22 cellular contexts compared by ENCODE assay signal in the genomic region with DNA sequence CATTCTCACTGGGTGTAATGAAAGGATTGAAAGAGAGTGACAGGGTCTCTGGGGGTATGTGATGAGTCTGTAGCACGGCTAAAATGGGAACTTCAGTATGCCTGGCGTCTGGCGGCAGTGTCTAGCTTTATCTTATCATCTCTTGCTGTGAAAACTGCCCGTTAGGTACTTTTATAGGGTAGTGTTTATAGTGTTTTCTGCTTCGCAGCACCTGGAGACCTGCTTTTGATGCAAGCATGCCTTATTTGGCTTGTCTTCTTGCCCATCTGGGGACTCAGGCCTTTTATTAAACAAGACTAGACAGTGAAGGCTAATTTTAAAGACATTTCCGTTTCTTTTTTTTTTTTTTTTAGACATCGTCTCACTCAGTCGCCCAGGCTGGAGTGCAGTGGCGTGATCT.
"Had no signal": no experiment of that assay in that cellular context is flagged by ENCODE, and none has a peak within 500 bp of the region (broad histone marks: within the 10 kb centered on the region; RNA-seq: fewer than 3 reads in every experiment).

No MANE protein-coding gene starts in this region.

- H3K27me3 ChIP-seq: adrenal gland, breast epithelium, gastroesophageal sphincter, heart right ventricle, left lung, vagina had no signal

- H3K4me3 Mint-ChIP-seq: activated T-cell treated with anti-CD3 and anti-CD28 coated beads, Interleukin-2, amount 50 U/mL, for 72 hours; nephron; stimulated activated naive CD8-positive, alpha-beta T cell treated with anti-CD3 and anti-CD28 coated beads, Interleukin-15, amount 100 ng/mL, for 72 hours; T-helper 2 cell treated with Interferon-gamma antibody and Interleukin-4, amounts not matched to agents 5 μg/mL and 100 μg/mL, for 36 hours had no signal

- H3K27me3 Mint-ChIP-seq: stimulated activated naive CD8-positive, alpha-beta T cell treated with anti-CD3 and anti-CD28 coated beads, Interleukin-15, amount 100 ng/mL, for 72 hours had no signal

- H3K4me1 Mint-ChIP-seq: nephron; stimulated activated naive CD8-positive, alpha-beta T cell treated with anti-CD3 and anti-CD28 coated beads, Interleukin-15, amount 100 ng/mL, for 72 hours had no signal

- H3K4me1 ChIP-seq: adrenal gland, breast epithelium, gastroesophageal sphincter, heart right ventricle, left lung, vagina had no signal

- ATAC-seq: activated naive CD4-positive, alpha-beta T cell treated with anti-CD3 and anti-CD28 coated beads, Interleukin-2, amount 50 U/mL, for 72 hours; activated T-cell treated with anti-CD3 and anti-CD28 coated beads, Interleukin-2, amount 50 U/mL, for 72 hours; esophagus mucosa; gastroesophageal sphincter; heart right ventricle; left lung; stimulated activated naive CD8-positive, alpha-beta T cell treated with anti-CD3 and anti-CD28 coated beads, Interleukin-15, amount 100 ng/mL, for 72 hours had no signal

- H3K4me3 ChIP-seq: adrenal gland, breast epithelium, gastroesophageal sphincter, heart right ventricle, left lung, vagina had no signal

- H3K9me3 Mint-ChIP-seq: activated naive CD4-positive, alpha-beta T cell treated with anti-CD3 and anti-CD28 coated beads, Interleukin-2, amount 50 U/mL, for 72 hours; activated T-cell treated with anti-CD3 and anti-CD28 coated beads, Interleukin-2, amount 50 U/mL, for 72 hours; nephron; stimulated activated naive CD8-positive, alpha-beta T cell treated with anti-CD3 and anti-CD28 coated beads, Interleukin-15, amount 100 ng/mL, for 72 hours; T-helper 2 cell treated with Interferon-gamma antibody and Interleukin-4, amounts not matched to agents 5 μg/mL and 100 μg/mL, for 36 hours had no signal

- H3K36me3 Mint-ChIP-seq: activated naive CD4-positive, alpha-beta T cell treated with anti-CD3 and anti-CD28 coated beads, Interleukin-2, amount 50 U/mL, for 72 hours had no signal

- H3K9me3 ChIP-seq: adrenal gland, breast epithelium, gastroesophageal sphincter, heart right ventricle, left lung, vagina had no signal

- H3K27ac Mint-ChIP-seq: activated T-cell treated with anti-CD3 and anti-CD28 coated beads, Interleukin-2, amount 50 U/mL, for 72 hours; nephron; stimulated activated naive CD8-positive, alpha-beta T cell treated with anti-CD3 and anti-CD28 coated beads, Interleukin-15, amount 100 ng/mL, for 72 hours; T-helper 2 cell treated with Interferon-gamma antibody and Interleukin-4, amounts not matched to agents 5 μg/mL and 100 μg/mL, for 36 hours had no signal

- H3K27ac ChIP-seq: adrenal gland, breast epithelium, gastroesophageal sphincter, heart right ventricle, left lung, vagina had no signal

- DNase-seq: activated CD4-positive, alpha-beta T cell treated with anti-CD3 and anti-CD28 coated beads, Interleukin-2, amount 50 U/mL, for 1 hour; activated CD4-positive, CD25-positive, alpha-beta regulatory T cell treated with anti-CD3 and anti-CD28 coated beads, Interleukin-2, amount 50 U/mL, for 72 hours; activated effector memory CD4-positive, alpha-beta T cell treated with anti-CD3 and anti-CD28 coated beads, Interleukin-2, amount 50 U/mL, for 16 hours; activated T-cell treated with anti-CD3 and anti-CD28 coated beads, Interleukin-2, amount 50 U/mL, for 72 hours; adrenal gland; cortex of kidney; effector CD4-positive, alpha-beta T cell; heart right ventricle; left lung; midbrain; nucleus accumbens; stimulated activated CD4-positive, alpha-beta T cell treated with anti-CD3 and anti-CD28 coated beads, Interleukin-12 subunit alpha, Interleukin-12 subunit beta, amount 100 ng/mL, for 4 hours; stimulated activated CD4-positive, alpha-beta T cell treated with anti-CD3 and anti-CD28 coated beads, Interleukin-1b, Interleukin-23, amount 100 ng/mL, for 48 hours; stimulated activated naive CD8-positive, alpha-beta T cell treated with anti-CD3 and anti-CD28 coated beads, Interleukin-15, amount 100 ng/mL, for 72 hours; trophoblast cell had no signal
